Comparison of ENCODE assay signal across 8 cellular contexts in genomic region chr7:149285581-149285975, GRCh38. TPM values are rescaled to one million over a fixed set of nuclear protein-coding genes. Genes with fewer than 3 reads are reported as not detected.
DNase-seq lines count a peak whose midpoint lies in the region; ATAC-seq and TF ChIP-seq lines count a peak whose summit lies in the region.

No MANE protein-coding gene starts in this region.

- H3K27me3 ChIP-seq in cardiac muscle cell, result no peaks in the 10 kb centered on the region
- no peaks in the 10 kb centered on the region for H3K27me3 ChIP-seq in prostate gland (replicated peaks; ENCODE audit: insufficient read depth)

- no peaks in the 10 kb centered on the region for H3K36me3 ChIP-seq in cardiac muscle cell
- no peaks in the 10 kb centered on the region for H3K36me3 ChIP-seq in prostate gland

- no peak for TF ChIP-seq POLR2A in prostate gland (IDR thresholded peaks at IDR 0.05)

- intact Hi-C loops in activated B cell treated with CpG ODN at 0.5 μM for 24 hours (cut with micrococcal nuclease), result loop anchor here (1.0 to 10.0 kb wide), 7 partner anchors 23 to 553 kb away; partner anchors contain the start of genes EZH2, ZNF212, ZNF398 and ZNF783
- intact Hi-C loops in prostate gland (cut with DNase I), result no loop called here

- H3K4me3 ChIP-seq in cardiac muscle cell, result peak overlapping the region; percentile 50
- H3K4me3 ChIP-seq in prostate gland, result peak overlapping the region; percentile 43 to 48

- peaks cover 3% of the 10 kb centered on the region for H3K4me1 ChIP-seq in cardiac muscle cell (ENCODE audit: low read depth)
- H3K4me1 ChIP-seq in prostate gland (replicated peaks), result no peaks in the 10 kb centered on the region

- peaks cover 14% of the 10 kb centered on the region for H3K36me3 Mint-ChIP-seq in activated T-cell treated with anti-CD3 and anti-CD28 coated beads, Interleukin-2, amount 50 U/mL, for 4 hours (ENCODE audit: insufficient read depth)
- peaks cover 20% of the 10 kb centered on the region for H3K36me3 Mint-ChIP-seq in activated B cell treated with CpG ODN at 0.5 μM for 24 hours (ENCODE audit: low read depth)

- H3K4me1 Mint-ChIP-seq in activated T-cell treated with anti-CD3 and anti-CD28 coated beads, Interleukin-2, amount 50 U/mL, for 4 hours (ENCODE audit: low read depth), result peaks cover 41% of the 10 kb centered on the region
- peaks cover 27% of the 10 kb centered on the region for H3K4me1 Mint-ChIP-seq in activated B cell treated with CpG ODN at 0.5 μM for 24 hours

- no peak for TF ChIP-seq CTCF in activated B cell treated with CpG ODN at 0.5 μM for 24 hours (IDR thresholded peaks at IDR 0.05)
- TF ChIP-seq CTCF in cardiac muscle cell (IDR thresholded peaks at IDR 0.05; ENCODE audit: low read depth, low read length), result no peak
- TF ChIP-seq CTCF in prostate gland (IDR thresholded peaks at IDR 0.05), result no peak

- H3K27ac ChIP-seq in cardiac muscle cell, result no peak overlapping the region
- H3K27ac ChIP-seq in prostate gland, result peak overlapping the region in 1 of 2 donors; percentile 13

- H3K9me3 ChIP-seq in cardiac muscle cell (ENCODE audit: low read depth), result no peaks in the 10 kb centered on the region
- no peaks in the 10 kb centered on the region for H3K9me3 ChIP-seq in prostate gland

- ATAC-seq in activated T-cell treated with anti-CD3 and anti-CD28 coated beads, Interleukin-2, amount 50 U/mL, for 4 hours, result no peak
- no peak for ATAC-seq in activated B cell treated with CpG ODN at 0.5 μM for 24 hours (ENCODE audit: low read depth)

- CTCF ChIA-PET in activated B cell treated with CpG ODN at 0.5 μM for 24 hours (lab: Charles Lee), result interaction anchor here (0.6 to 3.2 kb wide), 6 partner anchors 20 to 758 kb away, joined by 3 to 19 read pairs (median 4); partner anchors contain the start of genes ZNF282 and ZNF783

- 7% methylated on average over 11 of the region's 12 CpGs for WGBS in prostate gland

- no peak for DNase-seq in activated T-cell treated with anti-CD3 and anti-CD28 coated beads, Interleukin-2, amount 50 U/mL, for 4 hours
- DNase-seq in activated T-cell treated with anti-CD3 and anti-CD28 coated beads for 4 hours (no peak), activated B cell treated with CpG ODN at 0.5 μM for 24 hours (no peak), cardiac muscle cell (ENCODE audit: low read depth in 1 of 2, low spot score in 1 of 2) (peak; percentile 30 to 35), prostate gland (ENCODE audit: low spot score) (no peak), NCI-H2029 (lab: John Stamatoyannopoulos, UW) (no peak), SHP77 treated with DMSO at 0.1 percent for 48 hours (lab: John Stamatoyannopoulos, UW) (no peak), DMS79 (lab: John Stamatoyannopoulos, UW) (no peak)

- no peaks in the 10 kb centered on the region for H3K9me3 Mint-ChIP-seq in activated T-cell treated with anti-CD3 and anti-CD28 coated beads, Interleukin-2, amount 50 U/mL, for 4 hours
- no peaks in the 10 kb centered on the region for H3K9me3 Mint-ChIP-seq in activated B cell treated with CpG ODN at 0.5 μM for 24 hours

- POLR2A ChIA-PET in activated B cell treated with CpG ODN at 0.5 μM for 24 hours (lab: Charles Lee), result interaction anchor here (0.5 to 2.3 kb wide), 5 partner anchors 24 to 553 kb away, joined by 3 to 15 read pairs (median 7); partner anchors contain the start of genes ZNF398, ZNF783 and ZNF862

- peak overlapping the region; percentile 56 for H3K27ac Mint-ChIP-seq in activated B cell treated with CpG ODN at 0.5 μM for 24 hours

- H3K27me3 Mint-ChIP-seq in activated T-cell treated with anti-CD3 and anti-CD28 coated beads, Interleukin-2, amount 50 U/mL, for 4 hours (ENCODE audit: low read depth), result no peaks in the 10 kb centered on the region
- no peaks in the 10 kb centered on the region for H3K27me3 Mint-ChIP-seq in activated B cell treated with CpG ODN at 0.5 μM for 24 hours

- H3K4me3 Mint-ChIP-seq in activated T-cell treated with anti-CD3 and anti-CD28 coated beads, Interleukin-2, amount 50 U/mL, for 4 hours, result peak overlapping the region; percentile 88
- peak overlapping the region; percentile 89 for H3K4me3 Mint-ChIP-seq in activated B cell treated with CpG ODN at 0.5 μM for 24 hours

RNA-seq across cellular contexts. Expression of gene ZNF783, which starts 23.6 kb away (rescaled TPM):
- 10 to 100 TPM; 24.0 to 28.5 (median 24.5) TPM for total RNA-seq in activated T-cell treated with anti-CD3 and anti-CD28 coated beads, Interleukin-2, amount 50 U/mL, for 4 hours
- total RNA-seq in activated B cell treated with CpG ODN at 0.5 μM for 24 hours, result 28.5 and 34.1 TPM in 2 replicates
- total RNA-seq in cardiac muscle cell, result 12.7 and 26.4 TPM in 2 replicates
- polyA plus RNA-seq in cardiac muscle cell, result 12.8 and 18.7 TPM in 2 replicates
- 10 to 100 TPM; 10.7 to 20.7 TPM for total RNA-seq in prostate gland

RNA-seq across cellular contexts. Expression of gene ZNF212, which starts 46.1 kb away (rescaled TPM):
- 10 to 100 TPM; 19.3 to 22.4 (median 20.5) TPM for total RNA-seq in activated T-cell treated with anti-CD3 and anti-CD28 coated beads, Interleukin-2, amount 50 U/mL, for 4 hours
- total RNA-seq in activated B cell treated with CpG ODN at 0.5 μM for 24 hours, result 17.0 and 21.0 TPM in 2 replicates
- total RNA-seq in cardiac muscle cell, result 9.9 and 11.6 TPM in 2 replicates
- polyA plus RNA-seq in cardiac muscle cell, result 14.2 and 15.9 TPM in 2 replicates
- 10 to 100 TPM in 1 of 2 donors, 1 to 10 TPM in 1; 8.9 to 15.9 TPM for total RNA-seq in prostate gland

Comparison
In these comparisons a context has a peak if more than half of its experiments do, and no peak if none do; other contexts are left out.
1. DNase-seq: peak in cardiac muscle cell (2 of 2); none in activated T-cell treated with anti-CD3 and anti-CD28 coated beads, Interleukin-2, amount 50 U/mL, for 4 hours (single experiment), activated T-cell treated with anti-CD3 and anti-CD28 coated beads for 4 hours (single experiment), activated B cell treated with CpG ODN at 0.5 μM for 24 hours (single experiment), prostate gland (single experiment), NCI-H2029 (single experiment), SHP77 treated with DMSO at 0.1 percent for 48 hours (single experiment) and DMS79 (single experiment).